Comparison of ENCODE assay signal across 30 cellular contexts in genomic region chr7:70153946-70154345, GRCh38.
"Had no signal": no experiment of that assay in that cellular context is flagged by ENCODE, and none has a peak within 500 bp of the region (broad histone marks: within the 10 kb centered on the region; RNA-seq: fewer than 3 reads in every experiment).

No MANE protein-coding gene starts in this region.

- H3K4me1 ChIP-seq: esophagus muscularis mucosa, foreskin keratinocyte, heart left ventricle had no signal

- H3K27me3 ChIP-seq: brain microvascular endothelial cell, dorsolateral prefrontal cortex, esophagus muscularis mucosa, gastrocnemius medialis, heart left ventricle had no signal

- FAIRE-seq: astrocyte, bronchial epithelial cell had no signal

- H3K36me3 ChIP-seq: brain microvascular endothelial cell, esophagus muscularis mucosa, gastrocnemius medialis, heart left ventricle, WERI-Rb-1 had no signal

- DNase-seq: activated B cell treated with CpG ODN at 0.5 μM for 24 hours; activated CD4-positive, alpha-beta T cell treated with anti-CD3 and anti-CD28 coated beads for 48 hours; activated CD4-positive, alpha-beta T cell treated with anti-CD3 and anti-CD28 coated beads, Interleukin-2, amount 50 U/mL, for 1 hour; activated CD4-positive, alpha-beta T cell treated with anti-CD3 and anti-CD28 coated beads, Interleukin-2, amount 50 U/mL, for 48 hours; activated CD8-positive, alpha-beta memory T cell treated with anti-CD3 and anti-CD28 coated beads for 24 hours; activated CD8-positive, alpha-beta T cell treated with anti-CD3 and anti-CD28 coated beads for 36 hours; activated effector memory CD4-positive, alpha-beta T cell treated with Interleukin-2 at 50 U/mL for 16 hours; activated gamma-delta T cell treated with Interleukin-2 at 50 U/mL for 16 hours; activated naive CD4-positive, alpha-beta T cell treated with anti-CD3 and anti-CD28 coated beads, Interleukin-2, amount 50 U/mL, for 16 hours; activated naive CD4-positive, alpha-beta T cell treated with Interleukin-2 at 50 U/mL for 16 hours; activated T-cell treated with anti-CD3 and anti-CD28 coated beads, Interleukin-2, amount 50 U/mL, for 4 hours; amniotic stem cell; anterior cingulate cortex; brain microvascular endothelial cell; dorsolateral prefrontal cortex; effector CD4-positive, alpha-beta T cell; effector memory CD8-positive, alpha-beta T cell; erythroblast; foreskin keratinocyte; gastrocnemius medialis; glutamatergic neuron; heart left ventricle; T1000; WERI-Rb-1 had no signal

- H3K9me3 ChIP-seq: gastrocnemius medialis had no signal

- H3K4me3 ChIP-seq: coronary artery, dorsolateral prefrontal cortex, esophagus muscularis mucosa, gastrocnemius medialis, heart left ventricle had no signal

- ATAC-seq: activated CD4-positive, CD25-positive, alpha-beta regulatory T cell treated with anti-CD3 and anti-CD28 coated beads, Interleukin-2, amount 50 U/mL, for 24 hours; activated CD8-positive, alpha-beta T cell treated with anti-CD3 and anti-CD28 coated beads for 36 hours; activated T-cell treated with anti-CD3 and anti-CD28 coated beads, Interleukin-2, amount 50 U/mL, for 4 hours; activated T-helper 17 cell treated with anti-CD3 and anti-CD28 coated beads, Interleukin-2, amount 50 U/mL, for 72 hours; effector memory CD8-positive, alpha-beta T cell; heart left ventricle had no signal

- H3K27ac ChIP-seq: brain microvascular endothelial cell, coronary artery, dorsolateral prefrontal cortex, esophagus muscularis mucosa, foreskin keratinocyte, gastrocnemius medialis, heart left ventricle, WERI-Rb-1 had no signal
